ENCODE assay signal across 17 cellular contexts in the genomic region with DNA sequence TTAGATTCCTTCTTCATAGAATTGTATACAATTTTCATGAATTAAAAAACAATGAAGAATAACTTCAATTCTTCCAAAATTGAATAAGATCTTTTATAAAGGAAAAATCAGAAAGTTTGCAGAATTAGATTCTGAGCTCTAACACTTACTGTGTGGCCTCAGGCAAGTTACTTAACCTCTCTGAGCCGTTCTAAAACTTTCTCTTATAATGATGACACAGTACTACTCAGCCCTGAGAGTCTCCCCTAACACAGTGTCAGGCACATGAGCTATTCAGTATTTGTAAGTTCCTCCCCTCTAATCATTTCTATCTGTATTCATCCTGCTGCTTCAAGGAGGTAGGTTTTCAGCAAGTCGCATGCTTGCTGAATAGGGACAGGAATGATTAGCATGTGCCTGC. TPM values are rescaled to one million over a fixed set of nuclear protein-coding genes. Genes with fewer than 3 reads are reported as not detected.
DNase-seq lines count a peak whose midpoint lies in the region; ATAC-seq, FAIRE-seq and TF ChIP-seq lines count a peak whose summit lies in the region.
"Had no signal": no experiment of that assay in that cellular context is flagged by ENCODE, and none has a peak within 500 bp of the region (broad histone marks: within the 10 kb centered on the region; RNA-seq: fewer than 3 reads in every experiment).

No MANE protein-coding gene starts in this region.

- H2BK5ac ChIP-seq in H1 (ENCODE audit: low read depth, low read length) (no peak overlapping the region), trophoblast cell (ENCODE audit: low read depth, low read length, poor library complexity) (no peak overlapping the region)

- no peaks in the 10 kb centered on the region for H3K27me3 ChIP-seq in H1 (replicated peaks in 1 of 4; ENCODE audit: control insufficient read depth in 3 of 4, extremely low read depth in 1 of 4, insufficient read depth in 3 of 4, low read length in 3 of 4)
- no peaks in the 10 kb centered on the region for H3K27me3 ChIP-seq in trophoblast cell (ENCODE audit: insufficient read depth, low read length)
- H3K27me3 ChIP-seq: Peyer's patch had no signal

- H4K8ac ChIP-seq in H1 (ENCODE audit: extremely low read depth, insufficient read depth, low read length): no peak overlapping the region
- H4K8ac ChIP-seq in trophoblast cell (ENCODE audit: low read depth, low read length): no peak overlapping the region

- 80% methylated on average over 2 of the region's 2 CpGs; no CpG with 5 or more reads in 1 of the 2 experiments for WGBS in H1 (ENCODE audit: extremely low coverage in 1 of 2, insufficient coverage in 1 of 2, insufficient read length in 1 of 2, insufficient replicate concordance in 2 of 2, low coverage in 1 of 2, low lambda C conversion rate in 2 of 2, missing lambda C conversion rate in 1 of 2), 2 experiments
- no CpG with 5 or more reads among the region's 2 CpGs for WGBS in trophoblast cell (ENCODE audit: extremely low coverage, insufficient coverage, insufficient read length)

- no peak overlapping the region for H2BK15ac ChIP-seq in H1 (ENCODE audit: low read length)

- no peak overlapping the region for H3K4ac ChIP-seq in H1 (replicated peaks; ENCODE audit: insufficient read length, low read depth, low read length)
- H3K4ac ChIP-seq in trophoblast cell (ENCODE audit: low read depth, low read length): no peak overlapping the region

- H2BK12ac ChIP-seq in H1 (ENCODE audit: low read depth, low read length): no peak overlapping the region
- H2BK12ac ChIP-seq in trophoblast cell (ENCODE audit: low read length): no peak overlapping the region

- peak overlapping the region; percentile 58; the same call in 1 of the 2 replicates for H3K27ac ChIP-seq in SK-N-MC
- no peak overlapping the region for H3K27ac ChIP-seq in H1 (ENCODE audit: low read depth, low read length)
- H3K27ac ChIP-seq in trophoblast cell (ENCODE audit: low read depth, low read length): no peak overlapping the region
- H3K27ac ChIP-seq: KMS-11, Peyer's patch had no signal

- peaks cover 4 to 8% (median 5%) of the 10 kb centered on the region in 4 experiments; a peak in 6 of 7 replicates for H3K4me1 ChIP-seq in H1 (replicated peaks in 1 of 4; ENCODE audit: control insufficient read depth in 3 of 4, insufficient read depth in 4 of 4, low read length in 3 of 4)
- H3K4me1 ChIP-seq in trophoblast cell (ENCODE audit: control insufficient read depth in 1 of 2, insufficient read depth in 2 of 2, low read length in 2 of 2): peaks cover 10 to 17% of the 10 kb centered on the region in 2 experiments

- H2BK120ac ChIP-seq in H1 (replicated peaks; ENCODE audit: low read depth, low read length) (no peak overlapping the region), trophoblast cell (ENCODE audit: insufficient read depth, low read length, poor library complexity) (no peak overlapping the region)

- H4K5ac ChIP-seq in H1 (ENCODE audit: insufficient read length, low read depth, low read length): no peak overlapping the region

- H2BK20ac ChIP-seq in H1 (ENCODE audit: low read length): no peak overlapping the region

- TF ChIP-seq CTCF in H1 (IDR thresholded peaks at IDR 0.05; ENCODE audit: control extremely low read depth in 1 of 3, insufficient read depth in 1 of 3, low read depth in 1 of 3, low read length in 3 of 3): no peak

- POLR2A ChIA-PET in H1 (lab: Charles Lee; ENCODE audit: partially characterized antibody): interaction anchor here (8.0 kb wide), 1 partner anchor 12 kb away, joined by 48 read pairs; the partner anchor contains the start of gene ID4

- H3K9me3 ChIP-seq in SK-N-MC (ENCODE audit: low read depth, low read length): no peaks in the 10 kb centered on the region
- no peaks in the 10 kb centered on the region for H3K9me3 ChIP-seq in H1 (ENCODE audit: insufficient read depth in 2 of 2, low read depth in 1 of 2, low read length in 1 of 2)
- no peaks in the 10 kb centered on the region for H3K9me3 ChIP-seq in trophoblast cell (ENCODE audit: insufficient read depth, low read depth, low read length)
- H3K9me3 ChIP-seq: Peyer's patch had no signal

- CTCF ChIA-PET in H1 (lab: Charles Lee; ENCODE audit: partially characterized antibody): interaction anchor here (0.6 to 2.2 kb wide), 5 partner anchors 13 to 824 kb away, joined by 3 to 8 read pairs (median 3); no protein-coding TSS in a partner anchor

- H2AFZ ChIP-seq in H1 (ENCODE audit: low read length): no peak overlapping the region
- no peak overlapping the region for H2AFZ ChIP-seq in trophoblast cell (ENCODE audit: insufficient read depth, low read length, poor library complexity)

- H3K79me2 ChIP-seq in H1 (ENCODE audit: control insufficient read depth in 1 of 2, insufficient read depth in 2 of 2, low read length in 2 of 2) (no peaks in the 10 kb centered on the region), trophoblast cell (ENCODE audit: control insufficient read depth, insufficient read depth, low read length, poor library complexity) (no peaks in the 10 kb centered on the region)

- TF ChIP-seq POLR2A in H1 (IDR thresholded peaks at IDR 0.05; ENCODE audit: control extremely low read depth in 1 of 2, low read depth in 2 of 2, low read length in 2 of 2): no peak

- H3K23me2 ChIP-seq in H1 (ENCODE audit: low read depth, low read length): no peaks in the 10 kb centered on the region

- no peak overlapping the region for H4K12ac ChIP-seq in trophoblast cell (ENCODE audit: low read depth, low read length)

- no peak for FAIRE-seq in H1 (lab: Jason Lieb, UNC)

- DNase-seq in SK-N-MC (ENCODE audit: low read depth, low spot score) (no peak), H1 (ENCODE audit: low read depth in 1 of 2, low spot score in 2 of 2) (no peak), trophoblast cell (peak; percentile 23 to 82), COLO829 (ENCODE audit: low spot score) (no peak)
- DNase-seq: CD4-positive, alpha-beta memory T cell; NCI-H1048; NCI-H1436 treated with DMSO at 0.1 percent for 48 hours; NCI-H2081; NCI-H510A; NCI-H774; Peyer's patch; SHP77 had no signal

- H3K4me2 ChIP-seq in H1 (ENCODE audit: insufficient read depth in 1 of 2, low read depth in 2 of 2, low read length in 2 of 2) (no peak overlapping the region), trophoblast cell (ENCODE audit: low read length) (no peak overlapping the region)
- H3K4me2 ChIP-seq: KMS-11 had no signal

- TF ChIP-seq EP300 in H1 (IDR thresholded peaks at IDR 0.05; ENCODE audit: borderline replicate concordance in 1 of 2, low read depth in 2 of 2, low read length in 2 of 2): no peak

- H4K20me1 ChIP-seq in H1 (replicated peaks in 1 of 2; ENCODE audit: control insufficient read depth in 1 of 2, insufficient read depth in 2 of 2, low read length in 2 of 2): no peaks in the 10 kb centered on the region

- no peak overlapping the region for H3K14ac ChIP-seq in H1 (ENCODE audit: insufficient read length)
- H3K14ac ChIP-seq in trophoblast cell (ENCODE audit: low read length): no peak overlapping the region

- no peak for ATAC-seq in HG03439 (IDR thresholded peaks at IDR 0.05; ENCODE audit: unreplicated experiment)
- no peak for ATAC-seq in HG03442 (IDR thresholded peaks at IDR 0.05; ENCODE audit: unreplicated experiment)
- no peak for ATAC-seq in GM21526 (IDR thresholded peaks at IDR 0.05; ENCODE audit: low FRiP score, unreplicated experiment)
- ATAC-seq: SK-N-SH treated with all-trans-retinoic acid at 6 μM for 48 hours had no signal

- H2AK5ac ChIP-seq in H1 (ENCODE audit: low read depth, low read length) (no peak overlapping the region), trophoblast cell (ENCODE audit: low read length) (no peak overlapping the region)

- H3K9ac ChIP-seq in SK-N-MC (ENCODE audit: insufficient read length) (no peak overlapping the region), H1 (replicated peaks in 1 of 4; ENCODE audit: extremely low read depth in 1 of 4, low read depth in 3 of 4, low read length in 3 of 4) (no peak overlapping the region), trophoblast cell (ENCODE audit: low read length) (no peak overlapping the region)
- H3K9ac ChIP-seq: KMS-11 had no signal

- H3K4me3 ChIP-seq in SK-N-MC (no peak overlapping the region), H1 (ENCODE audit: extremely low read depth in 1 of 4, insufficient read depth in 2 of 4, low read depth in 3 of 4, low read length in 4 of 4) (no peak overlapping the region), trophoblast cell (ENCODE audit: low read depth, low read length) (no peak overlapping the region)
- H3K4me3 ChIP-seq: Peyer's patch had no signal

- H3K18ac ChIP-seq in H1 (ENCODE audit: extremely low read depth, low read length): no peak overlapping the region
- no peak overlapping the region for H3K18ac ChIP-seq in trophoblast cell (ENCODE audit: low read length)

- H3K79me1 ChIP-seq in H1 (ENCODE audit: low read depth, low read length) (no peaks in the 10 kb centered on the region), trophoblast cell (ENCODE audit: low read length) (peaks cover 9% of the 10 kb centered on the region)

- TF ChIP-seq RAD21 in H1 (IDR thresholded peaks at IDR 0.05 in 1 of 2, conservative IDR thresholded peaks at IDR 0.05 in 1 of 2; ENCODE audit: low read depth in 2 of 2, low read length in 2 of 2): no peak

- H3K56ac ChIP-seq in H1 (replicated peaks; ENCODE audit: insufficient read length, low read depth, low read length): no peak overlapping the region

- H4K91ac ChIP-seq in H1 (replicated peaks; ENCODE audit: insufficient read length, low read length) (no peak overlapping the region), trophoblast cell (ENCODE audit: low read depth, low read length) (no peak overlapping the region)

- H3K36me3 ChIP-seq in SK-N-MC (ENCODE audit: insufficient read depth, low read length): no peaks in the 10 kb centered on the region
- H3K36me3 ChIP-seq in H1 (ENCODE audit: control insufficient read depth in 2 of 4, insufficient read depth in 4 of 4, low read length in 3 of 4): no peaks in the 10 kb centered on the region
- H3K36me3 ChIP-seq in trophoblast cell (ENCODE audit: control insufficient read depth in 1 of 2, insufficient read depth in 2 of 2, low read length in 2 of 2): no peaks in the 10 kb centered on the region
- H3K36me3 ChIP-seq: Peyer's patch had no signal

- H3K23ac ChIP-seq in H1 (ENCODE audit: insufficient read length) (no peak overlapping the region), trophoblast cell (ENCODE audit: low read length) (peak overlapping the region; percentile 40)

TF ChIP-seq in H1, 55 proteins besides CTCF, POLR2A, EP300 and RAD21 (continues in another document):
- TF ChIP-seq POLR2AphosphoS5 (IDR thresholded peaks at IDR 0.05; ENCODE audit: low read depth, low read length): no peak
- no peak for TF ChIP-seq SP1 (IDR thresholded peaks at IDR 0.05; ENCODE audit: low read depth, low read length)

RNA-seq across cellular contexts. Expression of gene ID4, which starts 11.3 kb away (rescaled TPM):
- total RNA-seq in H1 (2021; fragmentation: NEBNext Ultra II Directional; extraction: Animal tissue kit (Norgen Biotek cat#: 25700)): 8.3 and 8.8 TPM in 2 replicates
- 2.0 and 4.4 TPM in 2 replicates for polyA plus RNA-seq in H1 (2011; rRNA removed)
- 8.1 TPM for polyA plus RNA-seq in H1 (2011; cell fraction: cytosol; rRNA removed)
- polyA plus RNA-seq in H1 (2011; cell fraction: nucleus; rRNA removed): 5.3 TPM
- 2.2 to 4.8 TPM (median 3.7 TPM) in 4 replicates for polyA plus RNA-seq in H1 (2012, experiment 1 of 2)
- polyA plus RNA-seq in H1 (2012, experiment 2 of 2): 2.5 TPM
- 3.1 TPM for polyA plus RNA-seq in H1 (2013, experiment 1 of 2)
- 2.8 TPM for polyA plus RNA-seq in H1 (2013, experiment 2 of 2)
- polyA minus RNA-seq in H1 (2011; rRNA and poly(A)+ RNA removed): 0.88 and 1.5 TPM in 2 replicates
- 10.7 TPM for polyA minus RNA-seq in H1 (2011; cell fraction: cytosol; rRNA and poly(A)+ RNA removed)
- polyA minus RNA-seq in H1 (2011; cell fraction: nucleus; rRNA and poly(A)+ RNA removed): 14.5 TPM
- polyA plus RNA-seq in trophoblast cell (2013): 49.4 and 51.1 TPM in 2 replicates
- total RNA-seq: CD4-positive, alpha-beta memory T cell had no signal
- polyA plus RNA-seq: CD4-positive, alpha-beta memory T cell had no signal

Comparison
In these comparisons a context has a peak if more than half of its experiments do, and no peak if none do; other contexts are left out.
1. DNase-seq: peak in trophoblast cell (2 of 2); none in SK-N-MC (single experiment), H1 (0 of 2) and COLO829 (single experiment).